Comparison of ENCODE assay signal across 17 cellular contexts in genomic region chr4:89197920-89198319, GRCh38.
A peak's percentile ranks its signal among the peaks of the same experiment; 100 is the strongest.
DNase-seq lines count a peak whose midpoint lies in the region; ATAC-seq and TF ChIP-seq lines count a peak whose summit lies in the region.
"Had no signal": no experiment of that assay in that cellular context is flagged by ENCODE, and none has a peak within 500 bp of the region (broad histone marks: within the 10 kb centered on the region; RNA-seq: fewer than 3 reads in every experiment).

No MANE protein-coding gene starts in this region.

- BruUV-seq in Caco-2 (replicated peaks; lab: Mats Ljungman, UMichigan), result no TSS peak

- peaks cover 9% of the 10 kb centered on the region for H3K9me3 Mint-ChIP-seq in Caco-2 (ENCODE audit: unreplicated experiment)
- peaks cover 5% of the 10 kb centered on the region for H3K9me3 Mint-ChIP-seq in nephron
- peaks cover 0 to 2% (median 0%) of the 10 kb centered on the region in 8 donors for H3K9me3 Mint-ChIP-seq in CD4-positive, alpha-beta memory T cell

- peak overlapping the region; percentile 58 for H3K4me3 Mint-ChIP-seq in Caco-2 (ENCODE audit: unreplicated experiment)
- no peak overlapping the region for H3K4me3 Mint-ChIP-seq in nephron
- no peak overlapping the region for H3K4me3 Mint-ChIP-seq in CD4-positive, alpha-beta memory T cell
- H3K4me3 Mint-ChIP-seq: CD4-positive, CD25-positive, alpha-beta regulatory T cell had no signal

- peak; percentile 11 for ATAC-seq in aorta (ENCODE audit: low FRiP score)
- ATAC-seq: HCT116, K562 had no signal

- H3K4me3 ChIP-seq in Caco-2 (ENCODE audit: low read depth, low read length), result no peak overlapping the region
- H3K4me3 ChIP-seq in WERI-Rb-1 (ENCODE audit: low read depth, low read length), result no peak overlapping the region
- H3K4me3 ChIP-seq in aorta (ENCODE audit: low read length in 2 of 2), result no peak overlapping the region
- H3K4me3 ChIP-seq in CD4-positive, alpha-beta memory T cell (ENCODE audit: low read length in 2 of 2), result no peak overlapping the region
- H3K4me3 ChIP-seq: BLaER1 treated with 17β-estradiol and CSF1 and Interleukin-3, amounts not matched to agents 10 nM and 100 nM; K562 had no signal

- CTCF ChIA-PET in Caco-2 (lab: Charles Lee), result no interaction called here
- CTCF ChIA-PET in CD4-positive, alpha-beta memory T cell (lab: Charles Lee; ENCODE audit: partially characterized antibody), result no interaction called here

- peaks cover 9% of the 10 kb centered on the region for H3K4me1 Mint-ChIP-seq in Caco-2 (ENCODE audit: low read depth, unreplicated experiment)
- H3K4me1 Mint-ChIP-seq in nephron, result peaks cover 14% of the 10 kb centered on the region
- no peaks in the 10 kb centered on the region for H3K4me1 Mint-ChIP-seq in CD4-positive, alpha-beta memory T cell
- H3K4me1 Mint-ChIP-seq: CD4-positive, CD25-positive, alpha-beta regulatory T cell had no signal

- H3K9me3 ChIP-seq in Caco-2, result no peaks in the 10 kb centered on the region; the same call in 1 of the 2 replicates
- H3K9me3 ChIP-seq in WERI-Rb-1 (ENCODE audit: severe bottlenecking), result no peaks in the 10 kb centered on the region
- no peaks in the 10 kb centered on the region for H3K9me3 ChIP-seq in aorta (ENCODE audit: control insufficient read depth, low read length)
- no peaks in the 10 kb centered on the region for H3K9me3 ChIP-seq in CD4-positive, alpha-beta memory T cell (ENCODE audit: control insufficient read depth in 1 of 2, low read length in 2 of 2)

- 91 to 94% methylated on average over 2 of the region's 2 CpGs for WGBS in aorta, 2 donors

- peaks cover 11% of the 10 kb centered on the region; the same call in 1 of the 2 replicates for H3K4me1 ChIP-seq in Caco-2
- no peaks in the 10 kb centered on the region for H3K4me1 ChIP-seq in aorta (ENCODE audit: control insufficient read depth in 1 of 2, insufficient read depth in 2 of 2, low read length in 2 of 2)
- no peaks in the 10 kb centered on the region for H3K4me1 ChIP-seq in CD4-positive, alpha-beta memory T cell (ENCODE audit: insufficient read depth, low read length)
- H3K4me1 ChIP-seq: BLaER1 treated with 17β-estradiol and CSF1 and Interleukin-3, amounts not matched to agents 10 nM and 100 nM had no signal

- H3K27me3 Mint-ChIP-seq in Caco-2 (ENCODE audit: insufficient read depth, unreplicated experiment), result no peaks in the 10 kb centered on the region
- no peaks in the 10 kb centered on the region for H3K27me3 Mint-ChIP-seq in nephron (ENCODE audit: low read depth)
- peaks cover 0 to 3% of the 10 kb centered on the region in 2 donors for H3K27me3 Mint-ChIP-seq in CD4-positive, alpha-beta memory T cell

- intact Hi-C loops in Caco-2 (cut with micrococcal nuclease; ENCODE audit: unreplicated experiment) (no loop called here), aorta (cut with DNase I) (no loop called here)
- intact Hi-C loops in CD4-positive, alpha-beta memory T cell (cut with micrococcal nuclease), result no loop called here

- POLR2A ChIA-PET in Caco-2 (lab: Charles Lee), result no interaction called here
- POLR2A ChIA-PET in CD4-positive, alpha-beta memory T cell (lab: Charles Lee; ENCODE audit: partially characterized antibody), result no interaction called here

- DNase-seq in Caco-2 (no peak), WERI-Rb-1 (peak; percentile 10), aorta (no peak), GF-D8 (lab: John Stamatoyannopoulos, UW) (no peak), HuH-7 (ENCODE audit: low spot score) (no peak)
- no peak for DNase-seq in CD4-positive, alpha-beta memory T cell
- DNase-seq: 8988T; ACHN; CD4-positive, CD25-positive, alpha-beta regulatory T cell; DMS153; DMS79 treated with DMSO at 0.1 percent for 48 hours; EL had no signal

- no peaks in the 10 kb centered on the region for H3K27me3 ChIP-seq in Caco-2 (replicated peaks; ENCODE audit: control insufficient read depth, insufficient read depth, low read length)
- no peaks in the 10 kb centered on the region for H3K27me3 ChIP-seq in WERI-Rb-1 (ENCODE audit: insufficient read depth, low read depth, severe bottlenecking)
- no peaks in the 10 kb centered on the region for H3K27me3 ChIP-seq in aorta (ENCODE audit: control insufficient read depth in 1 of 2, insufficient read depth in 2 of 2, low read length in 1 of 2)
- no peaks in the 10 kb centered on the region for H3K27me3 ChIP-seq in CD4-positive, alpha-beta memory T cell (ENCODE audit: insufficient read depth, low read length)
- H3K27me3 ChIP-seq: BLaER1 treated with 17β-estradiol and CSF1 and Interleukin-3, amounts not matched to agents 10 nM and 100 nM had no signal

- H3K27ac ChIP-seq in WERI-Rb-1, result no peak overlapping the region
- no peak overlapping the region for H3K27ac ChIP-seq in aorta (ENCODE audit: low read depth in 1 of 2, low read length in 2 of 2)
- no peak overlapping the region for H3K27ac ChIP-seq in CD4-positive, alpha-beta memory T cell (ENCODE audit: low read depth, low read length)
- H3K27ac ChIP-seq: BLaER1 treated with 17β-estradiol and CSF1 and Interleukin-3, amounts not matched to agents 10 nM and 100 nM; HL-60 had no signal

- TF ChIP-seq CTCF in Caco-2 (IDR thresholded peaks at IDR 0.05; ENCODE audit: insufficient read depth in 1 of 2, low read depth in 1 of 2, low read length in 1 of 2, severe bottlenecking in 1 of 2, unreplicated experiment in 1 of 2), result no peak
- TF ChIP-seq CTCF in WERI-Rb-1 (IDR thresholded peaks at IDR 0.05; ENCODE audit: low read depth, low read length), result no peak
- TF ChIP-seq CTCF in nephron (IDR thresholded peaks at IDR 0.05; ENCODE audit: unreplicated experiment in 3 of 3), result no peak

- H3K36me3 Mint-ChIP-seq in Caco-2 (ENCODE audit: insufficient read depth, unreplicated experiment), result no peaks in the 10 kb centered on the region
- no peaks in the 10 kb centered on the region for H3K36me3 Mint-ChIP-seq in nephron (ENCODE audit: low read depth)
- H3K36me3 Mint-ChIP-seq in CD4-positive, alpha-beta memory T cell, result no peaks in the 10 kb centered on the region
- H3K36me3 Mint-ChIP-seq: CD4-positive, CD25-positive, alpha-beta regulatory T cell had no signal

- H3K36me3 ChIP-seq in Caco-2 (ENCODE audit: control insufficient read depth, insufficient read depth, low read length) (no peaks in the 10 kb centered on the region), WERI-Rb-1 (no peaks in the 10 kb centered on the region), aorta (ENCODE audit: control insufficient read depth in 1 of 2, insufficient read depth in 2 of 2, low read length in 1 of 2) (no peaks in the 10 kb centered on the region)
- H3K36me3 ChIP-seq in CD4-positive, alpha-beta memory T cell (ENCODE audit: insufficient read depth, low read length), result no peaks in the 10 kb centered on the region
- H3K36me3 ChIP-seq: BLaER1 treated with 17β-estradiol and CSF1 and Interleukin-3, amounts not matched to agents 10 nM and 100 nM had no signal

- peak overlapping the region; percentile 87 for H3K27ac Mint-ChIP-seq in Caco-2 (ENCODE audit: unreplicated experiment)
- H3K27ac Mint-ChIP-seq in nephron, result peak overlapping the region; percentile 10 to 59 (median 20)
- H3K27ac Mint-ChIP-seq in CD4-positive, alpha-beta memory T cell, result no peak overlapping the region
- H3K27ac Mint-ChIP-seq: CD4-positive, CD25-positive, alpha-beta regulatory T cell had no signal

Comparison
In these comparisons a context has a peak if more than half of its experiments do, and no peak if none do; other contexts are left out.
1. H3K27ac Mint-ChIP-seq: peak in Caco-2 (single experiment) and nephron (3 of 3); none in CD4-positive, alpha-beta memory T cell (0 of 7).